Comparison of ENCODE assay signal across 34 cellular contexts in the genomic region with DNA sequence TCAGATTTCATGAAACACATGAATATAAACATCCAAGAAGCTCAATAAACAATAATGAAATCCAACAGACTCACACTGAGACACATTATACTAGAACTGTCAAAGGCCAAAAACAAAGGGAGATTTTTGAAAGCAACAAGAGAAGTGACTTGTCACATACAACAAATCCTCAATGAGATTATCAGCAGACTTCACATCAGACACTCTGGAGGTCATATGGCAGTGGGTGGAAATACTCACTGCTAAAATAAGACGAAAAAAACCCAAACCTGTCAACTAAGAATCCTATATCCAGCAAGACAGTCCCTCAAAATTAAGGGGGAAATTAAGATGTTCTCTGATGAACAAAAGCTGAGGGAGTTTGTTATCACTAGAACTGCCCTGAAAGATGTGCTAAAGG.
"Had no signal": no experiment of that assay in that cellular context is flagged by ENCODE, and none has a peak within 500 bp of the region (broad histone marks: within the 10 kb centered on the region; RNA-seq: fewer than 3 reads in every experiment).

No MANE protein-coding gene starts in this region.

- DNase-seq: activated CD4-positive, alpha-beta memory T cell treated with anti-CD3 and anti-CD28 coated beads for 36 hours; activated CD4-positive, alpha-beta T cell treated with anti-CD3 and anti-CD28 coated beads, Interleukin-2, amount 10 ng/mL, durations not matched to agents 24 days and 14 days; activated CD4-positive, CD25-positive, alpha-beta regulatory T cell treated with anti-CD3 and anti-CD28 coated beads, Interleukin-2, amount 50 U/mL, for 72 hours; activated CD8-positive, alpha-beta memory T cell treated with anti-CD3 and anti-CD28 coated beads, Interleukin-2, amount 50 U/mL, for 4 hours; activated effector memory CD4-positive, alpha-beta T cell treated with anti-CD3 and anti-CD28 coated beads, Interleukin-2, amount 50 U/mL, for 16 hours; activated naive CD4-positive, alpha-beta T cell treated with anti-CD3 and anti-CD28 coated beads for 36 hours; activated naive CD8-positive, alpha-beta T cell treated with anti-CD3 and anti-CD28 coated beads, Interleukin-2, amount 10 ng/mL, durations not matched to agents 7 days and 5 days; activated T-cell treated with anti-CD3 and anti-CD28 coated beads, Interleukin-2, amount 50 U/mL, for 1 hour; cerebellar nuclear complex; effector memory CD8-positive, alpha-beta T cell; foreskin melanocyte; kidney; left colon; midbrain; naive thymus-derived CD4-positive, alpha-beta T cell; nucleus accumbens; pancreas; stimulated activated CD4-positive, alpha-beta T cell treated with anti-CD3 and anti-CD28 coated beads, Interleukin-1b, Interleukin-23, amount 100 ng/mL, for 48 hours; stimulated activated CD4-positive, alpha-beta T cell treated with anti-CD3 and anti-CD28 coated beads, Interleukin-4, amount 100 ng/mL, for 4 hours; stimulated activated CD8-positive, alpha-beta memory T cell treated with anti-CD3 and anti-CD28 coated beads, Interleukin-4, amount 100 ng/mL, for 48 hours; stimulated activated naive CD8-positive, alpha-beta T cell treated with anti-CD3 and anti-CD28 coated beads, Interleukin-15, amount 100 ng/mL, for 72 hours; substantia nigra; T-helper 17 cell; T1000; uterus; WERI-Rb-1 had no signal

- H3K36me3 ChIP-seq: cardiac muscle cell, esophagus muscularis mucosa, pancreas, prostate gland, uterus, WERI-Rb-1 had no signal

- H3K4me1 ChIP-seq: ascending aorta, pancreas, prostate gland, uterus had no signal

- H3K4me3 ChIP-seq: ascending aorta, cardiac muscle cell, coronary artery, esophagus muscularis mucosa, hepatocyte, pancreas, prostate gland, smooth muscle cell, uterus had no signal

- H3K27ac ChIP-seq: ascending aorta, cardiac muscle cell, coronary artery, esophagus muscularis mucosa, hepatocyte, pancreas, prostate gland, uterus, WERI-Rb-1 had no signal

- FAIRE-seq: kidney, pancreas had no signal

- H3K4me2 ChIP-seq: hepatocyte, smooth muscle cell had no signal

- H3K27me3 ChIP-seq: ascending aorta, cardiac muscle cell, esophagus muscularis mucosa, hepatocyte, pancreas, uterus had no signal

- H2AFZ ChIP-seq: hepatocyte had no signal

- ATAC-seq: effector memory CD8-positive, alpha-beta T cell; left colon; naive thymus-derived CD4-positive, alpha-beta T cell; pancreas; stimulated activated memory B cell treated with anti-CD40 and anti-IgM and Interleukin-4, amounts not matched to agents 10 μg/mL and 1 μg/mL and 100 μg/mL, for 72 hours; stimulated activated naive CD8-positive, alpha-beta T cell treated with anti-CD3 and anti-CD28 coated beads, Interleukin-15, amount 100 ng/mL, for 72 hours; T-helper 17 cell had no signal

- H3K9me3 ChIP-seq: pancreas, prostate gland had no signal
